In the genomic region with DNA sequence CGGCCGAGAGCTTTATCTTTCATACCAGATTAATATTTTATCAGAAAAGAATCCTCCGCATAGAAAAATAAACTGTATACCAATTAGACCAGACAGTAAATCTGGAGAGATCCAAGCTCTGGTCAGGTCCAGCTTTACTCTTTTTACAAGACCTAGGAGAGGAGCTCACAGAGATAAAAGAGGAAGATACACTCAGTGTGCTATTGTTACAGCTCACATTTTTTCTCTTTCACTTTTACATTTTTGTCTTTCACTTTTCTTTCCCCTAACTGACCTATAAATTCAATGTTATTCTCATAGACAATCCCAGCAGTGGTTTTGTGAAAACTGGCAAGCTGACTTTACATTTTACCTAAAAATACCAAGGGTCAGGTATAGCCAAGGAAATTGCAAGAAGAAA, we compare ENCODE assay signal across 16 cellular contexts.
DNase-seq lines count a peak whose midpoint lies in the region; ATAC-seq and TF ChIP-seq lines count a peak whose summit lies in the region.
"Had no signal": no experiment of that assay in that cellular context is flagged by ENCODE, and none has a peak within 500 bp of the region (broad histone marks: within the 10 kb centered on the region; RNA-seq: fewer than 3 reads in every experiment).

No MANE protein-coding gene starts in this region.

- no peak overlapping the region for H3K27ac ChIP-seq in coronary artery
- H3K27ac ChIP-seq: hepatocyte, Peyer's patch, transverse colon had no signal

- peak overlapping the region; percentile 16 for H3K4me3 Mint-ChIP-seq in T-helper 2 cell treated with Interferon-gamma antibody and Interleukin-4, amounts not matched to agents 5 μg/mL and 100 μg/mL, for 36 hours

- TF ChIP-seq CTCF in coronary artery (IDR thresholded peaks at IDR 0.05), result no peak

- no peak overlapping the region for H3K4me3 ChIP-seq in coronary artery
- H3K4me3 ChIP-seq: hepatocyte, Peyer's patch, transverse colon had no signal

- no peaks in the 10 kb centered on the region for H3K9me3 Mint-ChIP-seq in T-helper 2 cell treated with Interferon-gamma antibody and Interleukin-4, amounts not matched to agents 5 μg/mL and 100 μg/mL, for 36 hours

- peak; percentile 77 for ATAC-seq in GM18499 (IDR thresholded peaks at IDR 0.05; ENCODE audit: insufficient read depth, unreplicated experiment)
- ATAC-seq in GM19025 (IDR thresholded peaks at IDR 0.05; ENCODE audit: low read depth, unreplicated experiment), result peak; percentile 68
- peak; percentile 54 for ATAC-seq in HG02642 (IDR thresholded peaks at IDR 0.05; ENCODE audit: poor library complexity, unreplicated experiment)
- no peak for ATAC-seq in HG03469 (IDR thresholded peaks at IDR 0.05; ENCODE audit: unreplicated experiment)
- ATAC-seq: sciatic nerve had no signal

- peaks cover 17% of the 10 kb centered on the region for H3K4me1 Mint-ChIP-seq in T-helper 2 cell treated with Interferon-gamma antibody and Interleukin-4, amounts not matched to agents 5 μg/mL and 100 μg/mL, for 36 hours (ENCODE audit: low read depth)

- no peaks in the 10 kb centered on the region for H3K27me3 Mint-ChIP-seq in T-helper 2 cell treated with Interferon-gamma antibody and Interleukin-4, amounts not matched to agents 5 μg/mL and 100 μg/mL, for 36 hours (ENCODE audit: low read depth)

- DNase-seq in T-helper 2 cell treated with Interferon-gamma antibody and Interleukin-4, amounts not matched to agents 5 μg/mL and 100 μg/mL, for 36 hours (ENCODE audit: low spot score), result no peak
- no peak for DNase-seq in coronary artery (ENCODE audit: low spot score)
- no peak for DNase-seq in HUDEP-2 (lab: John Stamatoyannopoulos, UW; ENCODE audit: unreplicated experiment in 76 of 76)
- no peak for DNase-seq in activated effector memory CD4-positive, alpha-beta T cell treated with Interleukin-2 at 50 U/mL for 16 hours
- DNase-seq: DMS 273 treated with DMSO at 0.1 percent for 48 hours; kidney glomerular epithelial cell; NCI-H526 treated with DMSO at 0.1 percent for 48 hours; Peyer's patch; stimulated activated CD8-positive, alpha-beta memory T cell treated with anti-CD3 and anti-CD28 coated beads, Interleukin-4, amount 100 ng/mL, for 48 hours; transverse colon had no signal

- H3K36me3 Mint-ChIP-seq in T-helper 2 cell treated with Interferon-gamma antibody and Interleukin-4, amounts not matched to agents 5 μg/mL and 100 μg/mL, for 36 hours (ENCODE audit: low read depth), result no peaks in the 10 kb centered on the region

- peak overlapping the region; percentile 16 for H3K27ac Mint-ChIP-seq in T-helper 2 cell treated with Interferon-gamma antibody and Interleukin-4, amounts not matched to agents 5 μg/mL and 100 μg/mL, for 36 hours
